ENCODE assay signal across 10 cellular contexts in genomic region chr5:151739395-151739794, GRCh38. TPM values are rescaled to one million over a fixed set of nuclear protein-coding genes. Genes with fewer than 3 reads are reported as not detected.
DNase-seq lines count a peak whose midpoint lies in the region; ATAC-seq and TF ChIP-seq lines count a peak whose summit lies in the region.
"Had no signal": no experiment of that assay in that cellular context is flagged by ENCODE, and none has a peak within 500 bp of the region (broad histone marks: within the 10 kb centered on the region; RNA-seq: fewer than 3 reads in every experiment).

No MANE protein-coding gene starts in this region.

- H3K23ac ChIP-seq in mesenchymal stem cell (ENCODE audit: low read length in 2 of 2): peak overlapping the region in 1 of 2 experiments; percentile 85

- H2AFZ ChIP-seq in mesenchymal stem cell (ENCODE audit: low read depth, low read length): no peak overlapping the region

- in situ Hi-C loops in brain microvascular endothelial cell (cut with HindIII; ENCODE audit: low pct_ligation_motif_present, low sequenced_read_pairs): no loop called here

- H3K4me3 Mint-ChIP-seq in T-helper 2 cell treated with Interferon-gamma antibody and Interleukin-4, amounts not matched to agents 5 μg/mL and 100 μg/mL, for 36 hours: no peak overlapping the region
- no peak overlapping the region for H3K4me3 Mint-ChIP-seq in CD4-positive, alpha-beta memory T cell
- no peak overlapping the region for H3K4me3 Mint-ChIP-seq in T-cell

- peak overlapping the region; percentile 100 for H2AK5ac ChIP-seq in mesenchymal stem cell (ENCODE audit: low read length, severe bottlenecking)

- ATAC-seq in T-cell (replicated peaks in 1 of 4): no peak

- H2BK12ac ChIP-seq in mesenchymal stem cell (ENCODE audit: low read length in 2 of 2): peak overlapping the region; percentile 89 to 99

- H4K8ac ChIP-seq in mesenchymal stem cell (ENCODE audit: low read length): peak overlapping the region; percentile 91

- no peaks in the 10 kb centered on the region for H3K9me3 Mint-ChIP-seq in T-helper 2 cell treated with Interferon-gamma antibody and Interleukin-4, amounts not matched to agents 5 μg/mL and 100 μg/mL, for 36 hours
- H3K9me3 Mint-ChIP-seq in CD4-positive, alpha-beta memory T cell: no peaks in the 10 kb centered on the region
- no peaks in the 10 kb centered on the region for H3K9me3 Mint-ChIP-seq in T-cell
- H3K9me3 Mint-ChIP-seq: naive B cell had no signal

- intact Hi-C loops in CD4-positive, alpha-beta memory T cell (cut with micrococcal nuclease): no loop called here

- TF ChIP-seq CTCF in NB4 (IDR thresholded peaks at IDR 0.05; ENCODE audit: low read depth, low read length) (no peak), brain microvascular endothelial cell (IDR thresholded peaks at IDR 0.05; ENCODE audit: low read depth, low read length, missing control alignments) (peak; percentile 37), suprapubic skin (IDR thresholded peaks at IDR 0.05) (no peak)

- peak overlapping the region; percentile 98 for H4K91ac ChIP-seq in mesenchymal stem cell (ENCODE audit: low read length)

- H2BK15ac ChIP-seq in mesenchymal stem cell (ENCODE audit: low read depth, poor library complexity, severe bottlenecking): peak overlapping the region; percentile 97

- no peaks in the 10 kb centered on the region for H3K36me3 ChIP-seq in brain microvascular endothelial cell (replicated peaks)
- H3K36me3 ChIP-seq in mesenchymal stem cell (ENCODE audit: control insufficient read depth in 1 of 2, insufficient read depth in 2 of 2, low read depth in 1 of 2, low read length in 2 of 2): peaks cover 6 to 16% of the 10 kb centered on the region in 2 experiments
- peaks cover 7% of the 10 kb centered on the region for H3K36me3 ChIP-seq in suprapubic skin
- no peaks in the 10 kb centered on the region for H3K36me3 ChIP-seq in CD4-positive, alpha-beta memory T cell (ENCODE audit: insufficient read depth, low read length)

- DNase-seq in NB4 (ENCODE audit: low read depth) (peak; percentile 49), brain microvascular endothelial cell (no peak), mesenchymal stem cell (no peak), suprapubic skin (ENCODE audit: low spot score in 2 of 2) (no peak), T-cell (no peak)
- no peak for DNase-seq in stimulated activated CD4-positive, alpha-beta T cell treated with anti-CD3 and anti-CD28 coated beads, Interleukin-15, amount 100 ng/mL, for 24 hours
- no peak for DNase-seq in T-helper 2 cell treated with Interferon-gamma antibody and Interleukin-4, amounts not matched to agents 5 μg/mL and 100 μg/mL, for 36 hours (ENCODE audit: low spot score)
- no peak for DNase-seq in CD4-positive, alpha-beta memory T cell
- DNase-seq: activated T-cell treated with anti-CD3 and anti-CD28 coated beads for 4 hours, naive B cell had no signal

- no peak overlapping the region for H3K27ac Mint-ChIP-seq in T-helper 2 cell treated with Interferon-gamma antibody and Interleukin-4, amounts not matched to agents 5 μg/mL and 100 μg/mL, for 36 hours
- H3K27ac Mint-ChIP-seq in CD4-positive, alpha-beta memory T cell: peak overlapping the region in 1 of 7 donors; percentile 35
- no peak overlapping the region for H3K27ac Mint-ChIP-seq in T-cell

- peak overlapping the region; percentile 85 to 94 for H3K4ac ChIP-seq in mesenchymal stem cell (ENCODE audit: low read depth in 1 of 2, low read length in 2 of 2)

- TF ChIP-seq POLR2A in NB4 (IDR thresholded peaks at IDR 0.05; ENCODE audit: extremely low read depth, insufficient read length): no peak
- TF ChIP-seq POLR2A in suprapubic skin (IDR thresholded peaks at IDR 0.05): no peak

- H2BK5ac ChIP-seq in mesenchymal stem cell (ENCODE audit: low read depth, low read length, poor library complexity, severe bottlenecking): peak overlapping the region; percentile 95

- peak overlapping the region; percentile 99 for H2BK120ac ChIP-seq in mesenchymal stem cell (ENCODE audit: low read depth, low read length)

- peaks cover 10% of the 10 kb centered on the region for H3K4me1 Mint-ChIP-seq in T-helper 2 cell treated with Interferon-gamma antibody and Interleukin-4, amounts not matched to agents 5 μg/mL and 100 μg/mL, for 36 hours (ENCODE audit: low read depth)
- H3K4me1 Mint-ChIP-seq in CD4-positive, alpha-beta memory T cell: peaks cover 9 to 17% (median 13%) of the 10 kb centered on the region in 4 donors
- H3K4me1 Mint-ChIP-seq in T-cell: peaks cover 11 to 17% (median 17%) of the 10 kb centered on the region in 3 donors

- H3K27me3 ChIP-seq in brain microvascular endothelial cell (replicated peaks) (no peaks in the 10 kb centered on the region), mesenchymal stem cell (ENCODE audit: control insufficient read depth in 1 of 2, insufficient read depth in 1 of 2, low read length in 2 of 2) (no peaks in the 10 kb centered on the region), suprapubic skin (no peaks in the 10 kb centered on the region)
- no peaks in the 10 kb centered on the region for H3K27me3 ChIP-seq in CD4-positive, alpha-beta memory T cell (ENCODE audit: insufficient read depth, low read length)

- H3K18ac ChIP-seq in mesenchymal stem cell (ENCODE audit: low read depth in 1 of 2, low read length in 2 of 2): peak overlapping the region; percentile 90 to 95

- H3K4me1 ChIP-seq in mesenchymal stem cell (ENCODE audit: control insufficient read depth, insufficient read depth, low read depth, low read length) (peaks cover 27% of the 10 kb centered on the region), suprapubic skin (peaks cover 28% of the 10 kb centered on the region)
- peaks cover 9% of the 10 kb centered on the region for H3K4me1 ChIP-seq in CD4-positive, alpha-beta memory T cell (ENCODE audit: insufficient read depth, low read length)

- H3K14ac ChIP-seq in mesenchymal stem cell (ENCODE audit: low read length in 2 of 2): peak overlapping the region in 1 of 2 experiments; percentile 35

- no peak for TF ChIP-seq EP300 in suprapubic skin (IDR thresholded peaks at IDR 0.05)

- H3K27ac ChIP-seq in brain microvascular endothelial cell: peak overlapping the region; percentile 99
- H3K27ac ChIP-seq in mesenchymal stem cell (ENCODE audit: low read length, poor library complexity, severe bottlenecking): peak overlapping the region; percentile 100
- H3K27ac ChIP-seq in suprapubic skin: peak overlapping the region; percentile 83
- no peak overlapping the region for H3K27ac ChIP-seq in CD4-positive, alpha-beta memory T cell (ENCODE audit: low read depth, low read length)

- no peak overlapping the region for H3K4me2 ChIP-seq in mesenchymal stem cell (ENCODE audit: low read length, poor library complexity, severe bottlenecking)

- 68% methylated on average over 2 of the region's 2 CpGs for WGBS in mesenchymal stem cell
- 60% methylated on average over 1 of the region's 2 CpGs for WGBS in suprapubic skin

- H3K9me3 ChIP-seq in mesenchymal stem cell (ENCODE audit: control insufficient read depth, low read length) (no peaks in the 10 kb centered on the region), suprapubic skin (no peaks in the 10 kb centered on the region)
- H3K9me3 ChIP-seq in CD4-positive, alpha-beta memory T cell (ENCODE audit: control insufficient read depth in 1 of 2, low read length in 2 of 2): no peaks in the 10 kb centered on the region

- H3K79me1 ChIP-seq in mesenchymal stem cell (replicated peaks; ENCODE audit: low read length, poor library complexity, severe bottlenecking): no peaks in the 10 kb centered on the region

- H3K9ac ChIP-seq in mesenchymal stem cell (ENCODE audit: low read length): peak overlapping the region; percentile 90

- H3K27me3 Mint-ChIP-seq in T-helper 2 cell treated with Interferon-gamma antibody and Interleukin-4, amounts not matched to agents 5 μg/mL and 100 μg/mL, for 36 hours (ENCODE audit: low read depth): no peaks in the 10 kb centered on the region
- no peaks in the 10 kb centered on the region for H3K27me3 Mint-ChIP-seq in CD4-positive, alpha-beta memory T cell
- H3K27me3 Mint-ChIP-seq in T-cell: no peaks in the 10 kb centered on the region
- H3K27me3 Mint-ChIP-seq: naive B cell had no signal

- POLR2A ChIA-PET in CD4-positive, alpha-beta memory T cell (lab: Charles Lee; ENCODE audit: partially characterized antibody): no interaction called here
- POLR2A ChIA-PET in T-cell (lab: Charles Lee): interaction anchor here in 1 of 2 donors (0.6 kb wide), 1 partner anchor 179 kb away, joined by 4 read pairs; no protein-coding TSS in a partner anchor

- H3K4me3 ChIP-seq in NB4 (ENCODE audit: low read depth, low read length): no peak overlapping the region
- H3K4me3 ChIP-seq in brain microvascular endothelial cell (ENCODE audit: low read depth, low read length): no peak overlapping the region
- H3K4me3 ChIP-seq in mesenchymal stem cell (ENCODE audit: insufficient read depth in 1 of 2, low read depth in 1 of 2, low read length in 2 of 2): no peak overlapping the region
- no peak overlapping the region for H3K4me3 ChIP-seq in suprapubic skin
- no peak overlapping the region for H3K4me3 ChIP-seq in CD4-positive, alpha-beta memory T cell (ENCODE audit: low read length in 2 of 2)

- H3K36me3 Mint-ChIP-seq in T-helper 2 cell treated with Interferon-gamma antibody and Interleukin-4, amounts not matched to agents 5 μg/mL and 100 μg/mL, for 36 hours (ENCODE audit: low read depth): peaks cover 16% of the 10 kb centered on the region
- H3K36me3 Mint-ChIP-seq in CD4-positive, alpha-beta memory T cell: peaks cover 36 to 56% of the 10 kb centered on the region in 2 donors
- peaks cover 36% of the 10 kb centered on the region for H3K36me3 Mint-ChIP-seq in T-cell

- CTCF ChIA-PET in CD4-positive, alpha-beta memory T cell (lab: Charles Lee; ENCODE audit: partially characterized antibody): interaction anchor here (0.9 to 3.2 kb wide), 13 partner anchors 8 to 404 kb away, joined by 3 to 22 read pairs (median 5); partner anchors contain the start of gene ATOX1
- CTCF ChIA-PET in T-cell (lab: Charles Lee): interaction anchor here (0.7 to 1.5 kb wide), 7 partner anchors 10 to 678 kb away, joined by 3 to 5 read pairs (median 4); no protein-coding TSS in a partner anchor

RNA-seq across cellular contexts. Expression of gene ATOX1, which starts 19.0 kb away (rescaled TPM):
- 310 TPM for polyA plus RNA-seq in mesenchymal stem cell (2013, experiment 1 of 2)
- 311 TPM for polyA plus RNA-seq in mesenchymal stem cell (2013, experiment 2 of 2)
- 100 to 1,000 TPM in 1 of 4 donors, 10 to 100 TPM in 3; 59.0 to 185 (median 92.1) TPM for total RNA-seq in suprapubic skin
- 10 to 100 TPM; 28.2 to 31.0 TPM for total RNA-seq in CD4-positive, alpha-beta memory T cell
- polyA plus RNA-seq in CD4-positive, alpha-beta memory T cell: 10 to 100 TPM; 42.8 to 64.5 TPM
- total RNA-seq in T-cell: 10 to 100 TPM; 21.4 to 33.8 (median 30.9) TPM

RNA-seq across cellular contexts. Expression of gene G3BP1, which starts 32.4 kb away (rescaled TPM):
- 50.3 TPM for polyA plus RNA-seq in mesenchymal stem cell (2013, experiment 1 of 2)
- polyA plus RNA-seq in mesenchymal stem cell (2013, experiment 2 of 2): 51.5 TPM
- 100 to 1,000 TPM; 111 to 116 (median 113) TPM for total RNA-seq in suprapubic skin
- 100 to 1,000 TPM; 189 to 193 TPM for total RNA-seq in CD4-positive, alpha-beta memory T cell
- polyA plus RNA-seq in CD4-positive, alpha-beta memory T cell: 100 to 1,000 TPM; 178 to 188 TPM
- 100 to 1,000 TPM; 109 to 185 (median 170) TPM for total RNA-seq in T-cell

RNA-seq across cellular contexts. Expression of gene SPARC, which starts 52.7 kb away (rescaled TPM):
- 5,201 TPM for polyA plus RNA-seq in mesenchymal stem cell (2013, experiment 1 of 2)
- polyA plus RNA-seq in mesenchymal stem cell (2013, experiment 2 of 2): 4,942 TPM
- total RNA-seq in suprapubic skin (100 to 1,000 TPM; 265 to 337 (median 270) TPM), T-cell (1 to 10 TPM in 4 of 5 donors, not detected in 1; 4.1 to 8.6 (median 5.2) TPM)
- total RNA-seq in CD4-positive, alpha-beta memory T cell: under 1 TPM; 0.19 to 0.47 TPM
- polyA plus RNA-seq in CD4-positive, alpha-beta memory T cell: under 1 TPM in 1 of 2 donors, not detected in 1; 0.37 TPM

Comparison
In these comparisons a context has a peak if more than half of its experiments do, and no peak if none do; other contexts are left out.
1. RNA of gene SPARC, which starts 52.7 kb away (total RNA-seq): 265 to 337 TPM in suprapubic skin; 4.1 to 8.6 TPM in T-cell and 0.19 to 0.47 TPM in CD4-positive, alpha-beta memory T cell; every median in the first group is over 10 times any median in the second.